10 cellular contexts compared by ENCODE assay signal in the genomic region with DNA sequence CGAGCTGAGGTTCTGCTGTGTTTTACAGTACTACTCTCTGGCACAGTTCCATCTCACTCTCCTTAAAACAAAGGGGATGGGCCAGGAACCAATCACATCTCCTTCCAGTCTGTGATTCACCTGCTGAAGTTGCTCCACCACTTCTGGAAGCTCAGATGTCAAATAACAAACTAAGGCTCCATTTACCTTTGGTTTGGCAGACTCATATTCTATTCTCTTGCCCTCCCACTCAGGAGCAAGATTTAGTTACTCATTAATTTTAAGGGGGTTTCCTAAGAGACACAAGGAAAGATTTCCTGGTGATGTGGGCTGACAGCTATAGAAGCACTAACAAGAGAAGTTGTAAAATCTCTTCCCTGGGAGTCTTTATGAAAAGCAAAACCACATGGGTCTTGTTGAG. TPM values are rescaled to one million over a fixed set of nuclear protein-coding genes. Genes with fewer than 3 reads are reported as not detected.
DNase-seq lines count a peak whose midpoint lies in the region; ATAC-seq, FAIRE-seq and TF ChIP-seq lines count a peak whose summit lies in the region.
"Had no signal": no experiment of that assay in that cellular context is flagged by ENCODE, and none has a peak within 500 bp of the region (broad histone marks: within the 10 kb centered on the region; RNA-seq: fewer than 3 reads in every experiment).

No MANE protein-coding gene starts in this region.

- no peak for TF ChIP-seq CTCF in epithelial cell of esophagus (IDR thresholded peaks at IDR 0.05; ENCODE audit: insufficient read depth, low read depth, low read length, missing control alignments)
- TF ChIP-seq CTCF in sigmoid colon (IDR thresholded peaks at IDR 0.05) = no peak

- H3K9me3 ChIP-seq in sigmoid colon = no peaks in the 10 kb centered on the region

- no peak for TF ChIP-seq POLR2A in sigmoid colon (IDR thresholded peaks at IDR 0.05)

- H3K9me3 Mint-ChIP-seq in activated naive CD4-positive, alpha-beta T cell treated with anti-CD3 and anti-CD28 coated beads, Interleukin-2, amount 50 U/mL, for 72 hours = peaks cover 3 to 11% of the 10 kb centered on the region in 2 donors
- no peaks in the 10 kb centered on the region for H3K9me3 Mint-ChIP-seq in activated naive CD4-positive, alpha-beta T cell treated with anti-CD3 and anti-CD28 coated beads for 36 hours

- no peak for DNase-seq in activated naive CD4-positive, alpha-beta T cell treated with anti-CD3 and anti-CD28 coated beads, Interleukin-2, amount 50 U/mL, for 72 hours (ENCODE audit: low spot score in 2 of 2)
- DNase-seq in activated naive CD4-positive, alpha-beta T cell treated with anti-CD3 and anti-CD28 coated beads for 36 hours = no peak
- DNase-seq in NCI-H1436 (lab: John Stamatoyannopoulos, UW) = peak; percentile 30
- peak; percentile 97 for DNase-seq in epithelial cell of esophagus (ENCODE audit: low read depth)
- peak; percentile 31 for DNase-seq in urothelium cell line (ENCODE audit: low spot score)
- no peak for DNase-seq in GM03348 (ENCODE audit: low spot score)
- DNase-seq in sigmoid colon = no peak
- DNase-seq in 8988T = no peak
- DNase-seq: NCI-H1694 treated with DMSO at 0.1 percent for 48 hours had no signal

- H3K27me3 Mint-ChIP-seq in activated naive CD4-positive, alpha-beta T cell treated with anti-CD3 and anti-CD28 coated beads for 36 hours (ENCODE audit: low read depth) = no peaks in the 10 kb centered on the region

- FAIRE-seq in urothelium cell line (lab: Jason Lieb, UNC) = no peak
- FAIRE-seq: D721Med had no signal

- H3K4me3 ChIP-seq in epithelial cell of esophagus (ENCODE audit: low read length) = no peak overlapping the region
- no peak overlapping the region for H3K4me3 ChIP-seq in sigmoid colon

- H3K27ac Mint-ChIP-seq in activated naive CD4-positive, alpha-beta T cell treated with anti-CD3 and anti-CD28 coated beads, Interleukin-2, amount 50 U/mL, for 72 hours = no peak overlapping the region
- no peak overlapping the region for H3K27ac Mint-ChIP-seq in activated naive CD4-positive, alpha-beta T cell treated with anti-CD3 and anti-CD28 coated beads for 36 hours

- H3K4me3 Mint-ChIP-seq in activated naive CD4-positive, alpha-beta T cell treated with anti-CD3 and anti-CD28 coated beads for 36 hours = no peak overlapping the region

- no peaks in the 10 kb centered on the region for H3K36me3 Mint-ChIP-seq in activated naive CD4-positive, alpha-beta T cell treated with anti-CD3 and anti-CD28 coated beads, Interleukin-2, amount 50 U/mL, for 72 hours
- no peaks in the 10 kb centered on the region for H3K36me3 Mint-ChIP-seq in activated naive CD4-positive, alpha-beta T cell treated with anti-CD3 and anti-CD28 coated beads for 36 hours (ENCODE audit: low read depth)

- H3K4me1 ChIP-seq in sigmoid colon = no peaks in the 10 kb centered on the region

- 17 to 77% methylated on average over 1 of the region's 1 CpG for WGBS in sigmoid colon, 2 donors

- H3K36me3 ChIP-seq in sigmoid colon = no peaks in the 10 kb centered on the region

- CTCF ChIA-PET in activated naive CD4-positive, alpha-beta T cell treated with anti-CD3 and anti-CD28 coated beads for 36 hours (lab: Charles Lee) = no interaction called here

- ATAC-seq in activated naive CD4-positive, alpha-beta T cell treated with anti-CD3 and anti-CD28 coated beads, Interleukin-2, amount 50 U/mL, for 72 hours = peak; percentile 63 to 68

- H3K27ac ChIP-seq in sigmoid colon = no peak overlapping the region

- no peak for TF ChIP-seq EP300 in sigmoid colon (IDR thresholded peaks at IDR 0.05)

- H3K4me1 Mint-ChIP-seq in activated naive CD4-positive, alpha-beta T cell treated with anti-CD3 and anti-CD28 coated beads for 36 hours (ENCODE audit: low read depth) = peaks cover 11% of the 10 kb centered on the region

- no peaks in the 10 kb centered on the region for H3K27me3 ChIP-seq in sigmoid colon

- intact Hi-C loops in activated naive CD4-positive, alpha-beta T cell treated with anti-CD3 and anti-CD28 coated beads for 36 hours (cut with micrococcal nuclease) = loop anchor here (2.0 kb wide), 1 partner anchor 17 kb away; no protein-coding TSS in a partner anchor
- intact Hi-C loops in sigmoid colon (cut with DNase I) = no loop called here

RNA-seq across cellular contexts. Expression of gene KIF2A, which starts 37.8 kb away (rescaled TPM):
- 100 to 1,000 TPM; 142 to 155 TPM for total RNA-seq in activated naive CD4-positive, alpha-beta T cell treated with anti-CD3 and anti-CD28 coated beads, Interleukin-2, amount 50 U/mL, for 72 hours
- total RNA-seq in activated naive CD4-positive, alpha-beta T cell treated with anti-CD3 and anti-CD28 coated beads for 36 hours = 100 to 1,000 TPM; 101 to 117 TPM
- total RNA-seq in sigmoid colon = 10 to 100 TPM; 29.6 to 41.7 (median 30.9) TPM
- 10 to 100 TPM; 10.2 to 22.0 (median 16.6) TPM for polyA plus RNA-seq in sigmoid colon

Comparison
In these comparisons a context has a peak if more than half of its experiments do, and no peak if none do; other contexts are left out.
1. DNase-seq: peak in NCI-H1436 (single experiment), epithelial cell of esophagus (single experiment) and urothelium cell line (single experiment); none in activated naive CD4-positive, alpha-beta T cell treated with anti-CD3 and anti-CD28 coated beads, Interleukin-2, amount 50 U/mL, for 72 hours (0 of 2), activated naive CD4-positive, alpha-beta T cell treated with anti-CD3 and anti-CD28 coated beads for 36 hours (single experiment), GM03348 (single experiment), sigmoid colon (single experiment) and 8988T (single experiment).